In the genomic region with DNA sequence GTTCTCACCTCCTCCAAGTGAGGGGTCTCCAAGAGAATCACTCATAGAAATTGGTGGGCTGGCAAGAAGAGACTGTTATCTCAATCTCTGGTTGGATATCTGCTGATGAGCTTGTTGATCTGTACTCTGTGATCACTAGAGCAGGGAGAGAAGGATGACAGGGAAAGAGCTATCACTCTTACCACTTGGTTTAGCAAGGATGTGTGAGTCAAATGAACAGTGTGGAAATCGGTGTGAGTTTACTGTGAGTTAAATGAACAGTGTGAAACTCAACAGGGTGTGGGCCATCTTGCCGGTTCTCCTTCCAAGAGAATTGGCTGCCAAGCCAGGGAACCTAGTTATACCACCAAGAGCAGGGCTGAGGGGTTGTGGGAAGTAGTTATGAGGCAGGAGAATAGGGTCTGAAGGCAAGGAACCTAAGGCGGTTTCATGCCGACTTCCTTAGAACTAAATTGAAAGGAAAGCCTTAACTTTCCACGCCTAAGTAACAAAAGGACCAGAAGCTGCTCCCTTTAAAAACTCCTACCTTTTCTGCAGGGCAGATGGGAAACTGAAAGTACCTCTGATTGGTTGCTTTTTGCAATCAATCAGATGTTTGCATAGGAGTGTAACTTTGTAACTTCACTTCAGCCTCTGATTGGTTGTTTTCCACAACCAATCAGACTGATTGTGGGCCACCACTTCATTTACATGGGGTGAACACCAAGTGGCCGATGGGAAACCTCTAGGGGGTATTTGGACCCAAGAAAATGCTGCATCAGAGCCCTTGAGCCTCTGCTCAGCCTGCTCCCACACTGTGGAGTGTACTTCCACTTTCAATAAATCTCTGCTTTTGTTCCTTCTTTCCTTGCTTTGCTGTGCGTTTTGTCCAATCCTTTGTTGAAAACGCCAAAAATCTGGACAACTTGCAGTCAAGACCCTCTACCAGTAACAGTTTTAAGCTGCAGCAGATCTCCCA, we compare ENCODE assay signal across 1 cellular context.
TF ChIP-seq lines count a peak whose summit lies in the region.

No MANE protein-coding gene starts in this region.

TF ChIP-seq in WTC11, 78 proteins besides CTCF, POLR2A, EP300 and RAD21 (continued from another document):
- TF ChIP-seq RELA (CRISPR knock-in tag; IDR thresholded peaks at IDR 0.05; ENCODE audit: borderline replicate concordance): no peak
- no peak for TF ChIP-seq FOXJ3 (CRISPR knock-in tag; IDR thresholded peaks at IDR 0.05; ENCODE audit: borderline replicate concordance)
- TF ChIP-seq, protein P1, sequence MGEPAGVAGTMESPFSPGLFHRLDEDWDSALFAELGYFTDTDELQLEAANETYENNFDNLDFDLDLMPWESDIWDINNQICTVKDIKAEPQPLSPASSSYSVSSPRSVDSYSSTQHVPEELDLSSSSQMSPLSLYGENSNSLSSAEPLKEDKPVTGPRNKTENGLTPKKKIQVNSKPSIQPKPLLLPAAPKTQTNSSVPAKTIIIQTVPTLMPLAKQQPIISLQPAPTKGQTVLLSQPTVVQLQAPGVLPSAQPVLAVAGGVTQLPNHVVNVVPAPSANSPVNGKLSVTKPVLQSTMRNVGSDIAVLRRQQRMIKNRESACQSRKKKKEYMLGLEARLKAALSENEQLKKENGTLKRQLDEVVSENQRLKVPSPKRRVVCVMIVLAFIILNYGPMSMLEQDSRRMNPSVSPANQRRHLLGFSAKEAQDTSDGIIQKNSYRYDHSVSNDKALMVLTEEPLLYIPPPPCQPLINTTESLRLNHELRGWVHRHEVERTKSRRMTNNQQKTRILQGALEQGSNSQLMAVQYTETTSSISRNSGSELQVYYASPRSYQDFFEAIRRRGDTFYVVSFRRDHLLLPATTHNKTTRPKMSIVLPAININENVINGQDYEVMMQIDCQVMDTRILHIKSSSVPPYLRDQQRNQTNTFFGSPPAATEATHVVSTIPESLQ (CRISPR knock-in tag; IDR thresholded peaks at IDR 0.05): no peak
- TF ChIP-seq FOXP1 (CRISPR knock-in tag; IDR thresholded peaks at IDR 0.05; ENCODE audit: borderline replicate concordance): no peak
